In the genomic region with DNA sequence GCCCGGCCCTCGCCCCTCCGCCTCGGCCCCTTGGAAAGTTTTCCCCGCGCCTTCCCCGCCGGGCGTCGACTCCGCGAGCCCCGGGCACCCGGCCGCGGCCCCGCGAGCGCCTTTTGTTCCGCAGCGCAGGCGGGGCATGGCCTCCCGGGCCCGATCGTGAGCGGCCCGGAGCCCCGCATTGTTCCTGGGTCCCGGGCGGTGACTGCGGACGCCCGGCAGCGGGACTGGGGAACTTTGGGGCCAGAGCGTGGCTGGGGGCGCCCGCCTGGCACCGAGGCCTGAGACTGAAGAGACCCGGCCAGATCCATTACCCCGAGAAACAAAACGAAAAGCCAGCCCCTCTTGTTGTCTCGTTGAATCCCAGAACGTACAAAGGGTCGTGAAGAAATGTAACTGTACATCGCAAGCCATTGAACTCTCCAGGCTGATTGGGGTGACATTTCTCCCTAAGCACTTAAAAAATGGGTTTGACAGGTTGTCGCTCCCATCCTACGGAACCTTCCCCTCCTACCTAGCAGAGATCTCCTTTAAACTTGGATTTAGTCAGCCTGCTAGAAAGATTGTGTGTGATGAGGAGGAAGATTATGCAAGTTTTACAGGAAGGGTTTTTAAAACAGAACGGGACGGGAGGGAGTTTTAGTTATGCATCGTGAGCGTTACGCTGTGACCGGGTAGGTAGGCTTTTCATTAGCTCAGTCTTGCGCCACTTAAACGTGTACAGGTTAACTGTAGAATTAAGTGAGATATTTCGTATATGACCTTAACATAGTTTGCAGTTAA, we compare ENCODE assay signal across 8 cellular contexts. TPM values are rescaled to one million over a fixed set of nuclear protein-coding genes. Genes with fewer than 3 reads are reported as not detected.
DNase-seq lines count a peak whose midpoint lies in the region; ATAC-seq and TF ChIP-seq lines count a peak whose summit lies in the region.

No MANE protein-coding gene starts in this region.

- H3K27ac ChIP-seq in colonic mucosa, result peak overlapping the region; percentile 97
- peak overlapping the region; percentile 95 for H3K27ac ChIP-seq in lower lobe of right lung
- peak overlapping the region; percentile 91 for H3K27ac ChIP-seq in thoracic aorta

- H3K9me3 ChIP-seq in colonic mucosa, result no peaks in the 10 kb centered on the region
- H3K9me3 ChIP-seq in lower lobe of right lung, result no peaks in the 10 kb centered on the region
- H3K9me3 ChIP-seq in thoracic aorta, result no peaks in the 10 kb centered on the region

- peak overlapping the region; percentile 86 to 98 for H3K9ac ChIP-seq in colonic mucosa (ENCODE audit: low read depth in 2 of 2, low read length in 2 of 2)

- H3K4me3 ChIP-seq in colonic mucosa, result peak overlapping the region; percentile 85
- peak overlapping the region; percentile 79 for H3K4me3 ChIP-seq in lower lobe of right lung
- H3K4me3 ChIP-seq in thoracic aorta, result peak overlapping the region; percentile 97

- peak; percentile 24 for ATAC-seq in GM19397 (IDR thresholded peaks at IDR 0.05; ENCODE audit: unreplicated experiment)
- ATAC-seq in HG03460 (IDR thresholded peaks at IDR 0.05; ENCODE audit: unreplicated experiment), result peak; percentile 21
- peak; percentile 24 to 36 for ATAC-seq in lower lobe of right lung
- no peak for ATAC-seq in thoracic aorta (ENCODE audit: insufficient number of reproducible peaks, low FRiP score, low read depth)

- TF ChIP-seq CTCF in colonic mucosa (IDR thresholded peaks at IDR 0.05), result no peak
- TF ChIP-seq CTCF in lower lobe of right lung (IDR thresholded peaks at IDR 0.05), result no peak
- TF ChIP-seq CTCF in thoracic aorta (IDR thresholded peaks at IDR 0.05), result no peak

- peak; percentile 49 for DNase-seq in EH (ENCODE audit: low read depth)
- peak; percentile 23 for DNase-seq in SK-N-DZ (ENCODE audit: low spot score)
- DNase-seq in colonic mucosa, result peak; percentile 35
- peak; percentile 59 for DNase-seq in lower lobe of right lung
- no peak for DNase-seq in thoracic aorta (ENCODE audit: low spot score)
- DNase-seq in SW 1271 (lab: John Stamatoyannopoulos, UW), result no peak

- no peaks in the 10 kb centered on the region for H3K36me3 ChIP-seq in colonic mucosa
- H3K36me3 ChIP-seq in lower lobe of right lung, result no peaks in the 10 kb centered on the region
- no peaks in the 10 kb centered on the region for H3K36me3 ChIP-seq in thoracic aorta

- intact Hi-C loops in colonic mucosa (cut with DNase I), result no loop called here
- intact Hi-C loops in lower lobe of right lung (cut with DNase I), result no loop called here

- H3K4me1 ChIP-seq in colonic mucosa, result no peaks in the 10 kb centered on the region
- H3K4me1 ChIP-seq in lower lobe of right lung, result peaks cover 41% of the 10 kb centered on the region
- H3K4me1 ChIP-seq in thoracic aorta (ENCODE audit: control insufficient read depth in 1 of 2, low read depth in 2 of 2), result peaks cover 7 to 44% of the 10 kb centered on the region in 2 donors

- H3K27me3 ChIP-seq in colonic mucosa (no peaks in the 10 kb centered on the region), lower lobe of right lung (ENCODE audit: low read depth) (no peaks in the 10 kb centered on the region), thoracic aorta (replicated peaks; ENCODE audit: insufficient read depth) (no peaks in the 10 kb centered on the region)

RNA-seq across cellular contexts. Expression of a gene that starts 0.8 kb away (rescaled TPM):
- 244 and 259 TPM in 2 replicates for polyA plus RNA-seq in SK-N-DZ (2014; cell fraction: cytosol; rRNA removed)
- polyA plus RNA-seq in SK-N-DZ (2014; cell fraction: nucleus; rRNA removed), result 156 TPM in 2 replicates
- total RNA-seq in colonic mucosa, result 10 to 100 TPM; 83.7 to 90.6 TPM
- total RNA-seq in lower lobe of right lung, result 74.1 TPM
- total RNA-seq in thoracic aorta, result 100 to 1,000 TPM in 1 of 2 donors, 10 to 100 TPM in 1; 98.6 to 100 TPM

RNA-seq across cellular contexts. Expression of a gene that starts 52.2 kb away (rescaled TPM):
- not detected in 2 replicates for polyA plus RNA-seq in SK-N-DZ (2014; cell fraction: cytosol; rRNA removed)
- not detected in 2 replicates for polyA plus RNA-seq in SK-N-DZ (2014; cell fraction: nucleus; rRNA removed)
- total RNA-seq in colonic mucosa (1 to 10 TPM; 2.7 to 4.7 TPM), lower lobe of right lung (103 TPM), thoracic aorta (1 to 10 TPM; 4.2 to 4.3 TPM)

Comparison
In these comparisons a context has a peak if more than half of its experiments do, and no peak if none do; other contexts are left out.
1. DNase-seq: peak in EH (single experiment), SK-N-DZ (single experiment), colonic mucosa (single experiment) and lower lobe of right lung (single experiment); none in thoracic aorta (single experiment) and SW 1271 (0 of 2).
2. RNA of a gene that starts 52.2 kb away (total RNA-seq): 103 TPM in lower lobe of right lung (single experiment); 2.7 to 4.7 TPM in colonic mucosa and 4.2 to 4.3 TPM in thoracic aorta; every median in the first group is over 10 times any median in the second.
3. Peak in every context shown above with its lines, with median percentiles within 50 percentile points of each other: H3K27ac ChIP-seq and H3K4me3 ChIP-seq.